ENCODE assay signal across 16 cellular contexts in the genomic region with DNA sequence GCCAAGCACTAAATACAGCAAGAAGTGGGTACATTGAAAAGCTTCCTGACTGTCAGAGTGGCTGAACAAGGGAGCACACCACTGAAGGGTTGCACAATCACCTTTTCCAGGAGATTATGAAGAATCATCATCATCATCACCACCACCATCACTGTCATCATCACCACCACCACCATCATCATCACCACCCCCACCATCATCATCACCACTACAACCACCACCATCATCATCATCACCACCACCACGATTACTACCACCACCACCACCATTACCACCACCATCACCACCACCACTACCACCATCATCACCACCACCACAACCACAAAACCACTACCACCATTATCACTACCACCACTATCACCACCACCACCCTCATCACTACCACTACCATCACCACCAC.
"Had no signal": no experiment of that assay in that cellular context is flagged by ENCODE, and none has a peak within 500 bp of the region (broad histone marks: within the 10 kb centered on the region; RNA-seq: fewer than 3 reads in every experiment).

No MANE protein-coding gene starts in this region.

- H3K4me3 Mint-ChIP-seq: naive thymus-derived CD4-positive, alpha-beta T cell; neural crest cell had no signal

- H3K4me1 ChIP-seq: colonic mucosa, tibial nerve had no signal

- H3K4me3 ChIP-seq: colonic mucosa, heart right ventricle, tibial nerve had no signal

- ATAC-seq: heart right ventricle; left lobe of liver; naive thymus-derived CD4-positive, alpha-beta T cell had no signal

- H3K36me3 ChIP-seq: colonic mucosa, heart right ventricle, tibial nerve had no signal

- DNase-seq: colonic mucosa; dermis blood vessel endothelial cell; erythroblast; foreskin melanocyte; heart right ventricle; hypothalamus; islet precursor cell; mammary epithelial cell; naive thymus-derived CD4-positive, alpha-beta T cell; posterior cingulate gyrus; small intestine; stimulated activated CD4-positive, alpha-beta T cell treated with anti-CD3 and anti-CD28 coated beads, Interleukin-12 subunit alpha, Interleukin-12 subunit beta, amount 100 ng/mL, for 4 hours; stimulated activated naive CD4-positive, alpha-beta T cell treated with Interleukin-2 at 50 U/mL for 16 hours had no signal

- H3K36me3 Mint-ChIP-seq: naive thymus-derived CD4-positive, alpha-beta T cell had no signal

- H3K27me3 ChIP-seq: colonic mucosa, tibial nerve had no signal

- H3K27ac ChIP-seq: colonic mucosa, heart right ventricle, tibial nerve had no signal

- H3K27ac Mint-ChIP-seq: naive thymus-derived CD4-positive, alpha-beta T cell had no signal

- H3K9me3 ChIP-seq: colonic mucosa, heart right ventricle, tibial nerve had no signal
